Comparison of ENCODE assay signal across 16 cellular contexts in the genomic region with DNA sequence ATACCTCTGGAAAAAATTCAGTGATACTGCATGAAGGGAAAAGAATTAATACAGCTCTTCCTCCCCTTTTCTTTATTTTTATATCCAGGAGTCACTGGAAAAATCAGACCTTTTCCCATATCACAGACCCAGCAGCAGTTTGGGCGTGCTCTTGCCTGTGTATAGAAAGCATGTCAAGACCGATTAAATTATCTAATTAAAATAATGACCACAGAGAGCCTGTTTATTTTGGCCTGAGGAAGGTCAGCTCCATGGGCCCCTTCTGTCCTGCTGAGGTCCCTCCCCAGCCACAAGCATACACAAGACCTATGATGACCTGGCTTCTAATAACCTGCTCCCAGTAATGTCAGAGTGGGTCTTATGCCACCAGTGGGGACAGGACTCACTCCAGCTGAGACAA.
DNase-seq lines count a peak whose midpoint lies in the region; ATAC-seq and TF ChIP-seq lines count a peak whose summit lies in the region.
"Had no signal": no experiment of that assay in that cellular context is flagged by ENCODE, and none has a peak within 500 bp of the region (broad histone marks: within the 10 kb centered on the region; RNA-seq: fewer than 3 reads in every experiment).

No MANE protein-coding gene starts in this region.

- no peak overlapping the region for H3K4me3 ChIP-seq in BLaER1 treated with 17β-estradiol and CSF1 and Interleukin-3, amounts not matched to agents 10 nM and 100 nM
- H3K4me3 ChIP-seq in SK-N-MC (peak overlapping the region; percentile 63), esophagus squamous epithelium (no peak overlapping the region), sigmoid colon (no peak overlapping the region)
- H3K4me3 ChIP-seq: K562 had no signal

- peak overlapping the region in 7 of 11 experiments; percentile 4 to 93 (median 53); a peak in 8 of 22 replicates for H3K27ac ChIP-seq in BLaER1 treated with 17β-estradiol and CSF1 and Interleukin-3, amounts not matched to agents 10 nM and 100 nM
- H3K27ac ChIP-seq in SK-N-MC (peak overlapping the region; percentile 99), esophagus squamous epithelium (peak overlapping the region in 3 of 4 donors; percentile 56 to 76 (median 61)), sigmoid colon (peak overlapping the region in 3 of 4 donors; percentile 24 to 55 (median 33))

- H3K27me3 ChIP-seq in BLaER1 treated with 17β-estradiol and CSF1 and Interleukin-3, amounts not matched to agents 10 nM and 100 nM = no peaks in the 10 kb centered on the region
- H3K27me3 ChIP-seq in esophagus squamous epithelium = no peaks in the 10 kb centered on the region
- no peaks in the 10 kb centered on the region for H3K27me3 ChIP-seq in sigmoid colon

- no peaks in the 10 kb centered on the region for H4K20me1 ChIP-seq in BLaER1 treated with 17β-estradiol and CSF1 and Interleukin-3, amounts not matched to agents 10 nM and 100 nM

- TF ChIP-seq CTCF in esophagus squamous epithelium (IDR thresholded peaks at IDR 0.05) (no peak), sigmoid colon (IDR thresholded peaks at IDR 0.05) (no peak)

- H3K36me3 ChIP-seq in BLaER1 treated with 17β-estradiol and CSF1 and Interleukin-3, amounts not matched to agents 10 nM and 100 nM = no peaks in the 10 kb centered on the region
- peaks cover 14% of the 10 kb centered on the region; the same call in 1 of the 2 replicates for H3K36me3 ChIP-seq in SK-N-MC (ENCODE audit: insufficient read depth, low read length)
- no peaks in the 10 kb centered on the region for H3K36me3 ChIP-seq in esophagus squamous epithelium
- no peaks in the 10 kb centered on the region for H3K36me3 ChIP-seq in sigmoid colon

- DNase-seq in SK-N-MC (ENCODE audit: low read depth, low spot score) (no peak), esophagus squamous epithelium (lab: John Stamatoyannopoulos, UW) (no peak), sigmoid colon (no peak), HCEC 1CT (no peak)
- DNase-seq: CD8-positive, alpha-beta T cell; DND-41; GDM1; NCI-H1694; NK-92 treated with Interleukin-12 subunit alpha and Interleukin-12 subunit beta, amount 100 ng/mL, for 24 hours; OCI-M1; RPMI8226 had no signal

- peaks cover 0 to 11% (median 4%) of the 10 kb centered on the region in 11 experiments; a peak in 7 of 22 replicates for H3K9me3 ChIP-seq in BLaER1 treated with 17β-estradiol and CSF1 and Interleukin-3, amounts not matched to agents 10 nM and 100 nM (replicated peaks in 1 of 11)
- H3K9me3 ChIP-seq in SK-N-MC (ENCODE audit: low read depth, low read length) (peaks cover 6% of the 10 kb centered on the region; the same call in 1 of the 2 replicates), esophagus squamous epithelium (no peaks in the 10 kb centered on the region), sigmoid colon (no peaks in the 10 kb centered on the region)

- intact Hi-C loops in esophagus squamous epithelium (cut with DNase I) (no loop called here), sigmoid colon (cut with DNase I) (no loop called here)

- ATAC-seq in HG02852 (IDR thresholded peaks at IDR 0.05; ENCODE audit: unreplicated experiment) (no peak), HG02981 (IDR thresholded peaks at IDR 0.05; ENCODE audit: unreplicated experiment) (no peak)
- ATAC-seq: CD8-positive, alpha-beta T cell; HCT116; K562 had no signal

- H3K4me1 ChIP-seq in BLaER1 treated with 17β-estradiol and CSF1 and Interleukin-3, amounts not matched to agents 10 nM and 100 nM = peaks cover 63 to 73% (median 70%) of the 10 kb centered on the region in 10 experiments
- peaks cover 18 to 60% (median 54%) of the 10 kb centered on the region in 3 donors for H3K4me1 ChIP-seq in esophagus squamous epithelium
- H3K4me1 ChIP-seq in sigmoid colon = peaks cover 0 to 54% (median 51%) of the 10 kb centered on the region in 4 donors

- TF ChIP-seq EP300 in sigmoid colon (IDR thresholded peaks at IDR 0.05) = no peak

- 52 to 54% methylated on average over 2 of the region's 2 CpGs for WGBS in esophagus squamous epithelium, 2 donors
- WGBS in sigmoid colon, 2 donors = 89 to 91% methylated on average over 2 of the region's 2 CpGs

- H3K4me2 ChIP-seq in BLaER1 treated with 17β-estradiol and CSF1 and Interleukin-3, amounts not matched to agents 10 nM and 100 nM = peak overlapping the region; percentile 65 to 97 (median 87); a peak in 21 of 22 replicates

- no peak for TF ChIP-seq POLR2A in esophagus squamous epithelium (IDR thresholded peaks at IDR 0.05)
- no peak for TF ChIP-seq POLR2A in sigmoid colon (IDR thresholded peaks at IDR 0.05)

- no peak overlapping the region for H3K9ac ChIP-seq in BLaER1 treated with 17β-estradiol and CSF1 and Interleukin-3, amounts not matched to agents 10 nM and 100 nM
- peak overlapping the region; percentile 79 for H3K9ac ChIP-seq in SK-N-MC (ENCODE audit: insufficient read length)

Comparison
In these comparisons a context has a peak if more than half of its experiments do, and no peak if none do; other contexts are left out.
1. H3K27ac ChIP-seq: peak in every context shown above with its lines; median percentile 99 in SK-N-MC; 61 in esophagus squamous epithelium; 53 in BLaER1 treated with 17β-estradiol and CSF1 and Interleukin-3, amounts not matched to agents 10 nM and 100 nM; 33 in sigmoid colon.